8 cellular contexts compared by ENCODE assay signal in genomic region chr11:96061730-96062524, GRCh38.
A peak's percentile ranks its signal among the peaks of the same experiment; 100 is the strongest.
DNase-seq lines count a peak whose midpoint lies in the region; ATAC-seq and TF ChIP-seq lines count a peak whose summit lies in the region.

No MANE protein-coding gene starts in this region.

- intact Hi-C loops in Calu3 (cut with micrococcal nuclease; ENCODE audit: unreplicated experiment) = no loop called here

- peaks cover 57% of the 10 kb centered on the region for H3K4me1 Mint-ChIP-seq in activated naive CD8-positive, alpha-beta T cell treated with anti-CD3 and anti-CD28 coated beads for 36 hours
- peaks cover 25% of the 10 kb centered on the region for H3K4me1 Mint-ChIP-seq in Calu3 (ENCODE audit: low read depth, unreplicated experiment)

- H3K4me3 ChIP-seq in skeletal muscle satellite cell (ENCODE audit: low read length) = no peak overlapping the region

- no peaks in the 10 kb centered on the region for H3K27me3 Mint-ChIP-seq in activated naive CD8-positive, alpha-beta T cell treated with anti-CD3 and anti-CD28 coated beads for 36 hours
- H3K27me3 Mint-ChIP-seq in Calu3 (ENCODE audit: unreplicated experiment) = no peaks in the 10 kb centered on the region

- peak overlapping the region; percentile 34 for H3K9ac ChIP-seq in skeletal muscle satellite cell (ENCODE audit: low read depth, low read length)

- peaks cover 40% of the 10 kb centered on the region for H3K4me1 ChIP-seq in skeletal muscle satellite cell (ENCODE audit: control insufficient read depth, insufficient read depth, low read length)

- peaks cover 16% of the 10 kb centered on the region for H3K36me3 ChIP-seq in skeletal muscle satellite cell (ENCODE audit: insufficient read depth, low read length)

- CTCF ChIA-PET in Calu3 (lab: Charles Lee) = interaction anchor here (1.2 kb wide), 1 partner anchor 213 kb away, joined by 3 read pairs; no protein-coding TSS in a partner anchor

- no peaks in the 10 kb centered on the region for H3K27me3 ChIP-seq in skeletal muscle satellite cell (ENCODE audit: control insufficient read depth, insufficient read depth, low read length)

- TF ChIP-seq CTCF in Calu3 (IDR thresholded peaks at IDR 0.05; ENCODE audit: unreplicated experiment) = no peak

- H3K9me3 Mint-ChIP-seq in activated naive CD8-positive, alpha-beta T cell treated with anti-CD3 and anti-CD28 coated beads for 36 hours = no peaks in the 10 kb centered on the region
- no peaks in the 10 kb centered on the region for H3K9me3 Mint-ChIP-seq in Calu3 (ENCODE audit: low read depth, unreplicated experiment)

- H3K4me3 Mint-ChIP-seq in activated naive CD8-positive, alpha-beta T cell treated with anti-CD3 and anti-CD28 coated beads for 36 hours = peak overlapping the region; percentile 40
- H3K4me3 Mint-ChIP-seq in Calu3 (ENCODE audit: low read depth, unreplicated experiment) = no peak overlapping the region

- H3K9me3 ChIP-seq in skeletal muscle satellite cell (replicated peaks; ENCODE audit: low read length) = no peaks in the 10 kb centered on the region

- H3K4me2 ChIP-seq in skeletal muscle satellite cell (ENCODE audit: low read length) = peak overlapping the region; percentile 51

- peaks cover 29% of the 10 kb centered on the region for H3K36me3 Mint-ChIP-seq in activated naive CD8-positive, alpha-beta T cell treated with anti-CD3 and anti-CD28 coated beads for 36 hours
- peaks cover 4% of the 10 kb centered on the region for H3K36me3 Mint-ChIP-seq in Calu3 (ENCODE audit: insufficient read depth, unreplicated experiment)

- peak; percentile 50 to 55 for DNase-seq in activated CD4-positive, alpha-beta T cell treated with anti-CD3 and anti-CD28 coated beads for 4 hours
- DNase-seq in activated CD4-positive, alpha-beta T cell treated with anti-CD3 and anti-CD28 coated beads for 1 hour = no peak
- DNase-seq in activated naive CD8-positive, alpha-beta T cell treated with anti-CD3 and anti-CD28 coated beads for 36 hours = peak; percentile 33
- DNase-seq in SIG-M5 (lab: John Stamatoyannopoulos, UW) (no peak), SW 1271 (lab: John Stamatoyannopoulos, UW) (no peak), Calu3 (no peak)

- peak overlapping the region; percentile 74 for H3K27ac Mint-ChIP-seq in activated naive CD8-positive, alpha-beta T cell treated with anti-CD3 and anti-CD28 coated beads for 36 hours
- no peak overlapping the region for H3K27ac Mint-ChIP-seq in Calu3 (ENCODE audit: unreplicated experiment)

- peak; percentile 84 for ATAC-seq in HG03159 (IDR thresholded peaks at IDR 0.05; ENCODE audit: unreplicated experiment)

- BruUV-seq in Calu3 (replicated peaks; lab: Mats Ljungman, UMichigan) = no TSS peak

Comparison
In these comparisons a context has a peak if more than half of its experiments do, and no peak if none do; other contexts are left out.
1. DNase-seq: peak in activated CD4-positive, alpha-beta T cell treated with anti-CD3 and anti-CD28 coated beads for 4 hours (2 of 2) and activated naive CD8-positive, alpha-beta T cell treated with anti-CD3 and anti-CD28 coated beads for 36 hours (single experiment); none in activated CD4-positive, alpha-beta T cell treated with anti-CD3 and anti-CD28 coated beads for 1 hour (single experiment), SIG-M5 (single experiment), SW 1271 (0 of 2) and Calu3 (single experiment).